In the genomic region with DNA sequence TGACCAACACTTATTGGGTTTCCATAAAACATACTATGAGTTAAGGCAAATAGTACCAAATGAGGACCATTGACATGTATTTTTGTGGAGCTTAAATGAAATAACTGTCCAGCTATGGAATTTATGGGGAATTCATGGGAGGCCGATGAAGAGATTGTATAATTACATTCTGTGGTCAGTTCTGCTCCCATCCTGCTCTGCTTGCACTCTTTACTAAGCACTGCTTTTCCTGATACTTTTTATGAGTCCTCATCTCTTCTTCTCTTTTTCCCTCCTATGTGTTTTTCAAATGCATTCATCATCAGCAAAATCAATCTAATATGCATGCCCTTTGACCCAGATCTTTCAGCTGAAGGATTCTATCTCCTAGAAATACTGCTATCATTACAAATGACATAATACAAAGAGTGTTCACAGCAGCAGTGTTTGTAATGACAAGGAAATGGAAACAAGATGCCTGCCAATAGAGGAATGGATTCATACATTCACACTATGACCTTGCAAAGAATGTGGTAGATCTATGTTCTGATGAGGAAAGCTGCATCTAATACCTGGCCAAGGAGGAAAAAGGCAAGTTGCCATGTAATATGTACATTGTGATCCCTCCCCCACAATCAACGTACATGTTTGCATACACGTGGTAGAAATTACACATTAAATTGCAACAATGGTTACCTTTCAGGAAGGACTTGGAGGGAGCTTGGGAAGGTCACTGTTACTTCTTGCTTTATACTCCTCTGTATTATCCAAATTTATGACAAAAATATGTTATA, we compare ENCODE assay signal across 1 cellular context.
TF ChIP-seq lines count a peak whose summit lies in the region.

No MANE protein-coding gene starts in this region.

TF ChIP-seq in endothelial cell of umbilical vein, 7 proteins besides CTCF, POLR2A, EP300 and RAD21:
- TF ChIP-seq FOS (IDR thresholded peaks at IDR 0.05; ENCODE audit: borderline replicate concordance, insufficient read depth, low read length): no peak
- TF ChIP-seq GATA2 (IDR thresholded peaks at IDR 0.05; ENCODE audit: insufficient read depth, insufficient read length, low read depth, low read length): no peak
- TF ChIP-seq, protein P1, sequence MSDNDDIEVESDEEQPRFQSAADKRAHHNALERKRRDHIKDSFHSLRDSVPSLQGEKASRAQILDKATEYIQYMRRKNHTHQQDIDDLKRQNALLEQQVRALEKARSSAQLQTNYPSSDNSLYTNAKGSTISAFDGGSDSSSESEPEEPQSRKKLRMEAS (IDR thresholded peaks at IDR 0.05; ENCODE audit: insufficient read depth, insufficient read length): no peak
- no peak for TF ChIP-seq POLR2AphosphoS5 (IDR thresholded peaks at IDR 0.05; ENCODE audit: insufficient read depth, low read depth, low read length)
- no peak for TF ChIP-seq JUN (IDR thresholded peaks at IDR 0.05; ENCODE audit: borderline replicate concordance, insufficient read depth, insufficient read length, low read depth)
